25 cellular contexts compared by ENCODE assay signal in the genomic region with DNA sequence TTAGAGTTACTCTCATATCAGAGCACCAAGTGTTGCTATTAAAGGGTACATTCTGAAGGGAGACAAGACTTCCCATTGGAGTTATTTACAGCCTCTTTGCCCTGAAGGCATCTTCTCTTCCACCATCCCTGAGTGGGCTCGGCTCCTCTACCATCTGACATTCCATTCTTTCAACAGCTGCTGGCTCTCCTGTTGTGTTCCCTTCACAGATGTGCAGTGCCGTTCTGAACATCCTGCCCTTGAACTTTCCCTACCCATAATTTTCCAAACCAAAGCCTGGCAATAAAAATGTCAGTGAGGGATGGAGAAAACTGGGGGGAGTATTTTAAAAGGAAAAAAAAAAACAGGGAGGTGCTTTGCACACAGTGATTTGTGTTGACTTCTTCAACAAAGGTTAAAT.
A peak's percentile ranks its signal among the peaks of the same experiment; 100 is the strongest.
DNase-seq lines count a peak whose midpoint lies in the region; ATAC-seq and TF ChIP-seq lines count a peak whose summit lies in the region.
"Had no signal": no experiment of that assay in that cellular context is flagged by ENCODE, and none has a peak within 500 bp of the region (broad histone marks: within the 10 kb centered on the region; RNA-seq: fewer than 3 reads in every experiment).

No MANE protein-coding gene starts in this region.

- intact Hi-C loops in esophagus muscularis mucosa (cut with DNase I), result no loop called here

- no peak for TF ChIP-seq EP300 in esophagus muscularis mucosa (IDR thresholded peaks at IDR 0.05)

- H3K9me3 ChIP-seq in esophagus muscularis mucosa, result no peaks in the 10 kb centered on the region
- H3K9me3 ChIP-seq: upper lobe of left lung had no signal

- no peak overlapping the region for H3K4me3 ChIP-seq in esophagus muscularis mucosa
- H3K4me3 ChIP-seq: PC-9, skin epidermis, upper lobe of left lung had no signal

- H3K27me3 Mint-ChIP-seq in HFFc6 (ENCODE audit: insufficient read depth) (no peaks in the 10 kb centered on the region), nephron (ENCODE audit: low read depth) (peaks cover 3% of the 10 kb centered on the region)
- H3K27me3 Mint-ChIP-seq: activated CD4-positive, alpha-beta T cell treated with anti-CD3 and anti-CD28 coated beads, Interleukin-2, amount 10 ng/mL, durations not matched to agents 24 days and 14 days had no signal

- H3K27ac Mint-ChIP-seq in HFFc6 (peak overlapping the region; percentile 36), nephron (peak overlapping the region; percentile 69 to 88 (median 84))
- no peak overlapping the region for H3K27ac Mint-ChIP-seq in stimulated activated effector memory CD8-positive, alpha-beta T cell treated with anti-CD3 and anti-CD28 coated beads, Interleukin-12 subunit alpha, Interleukin-12 subunit beta, amount 100 ng/mL, for 72 hours
- H3K27ac Mint-ChIP-seq: activated CD4-positive, alpha-beta T cell treated with anti-CD3 and anti-CD28 coated beads, Interleukin-2, amount 10 ng/mL, durations not matched to agents 24 days and 14 days had no signal

- WGBS in esophagus muscularis mucosa, result 68% methylated on average over 2 of the region's 2 CpGs

- no peak for TF ChIP-seq CTCF in HFFc6 (IDR thresholded peaks at IDR 0.05)
- TF ChIP-seq CTCF in esophagus muscularis mucosa (IDR thresholded peaks at IDR 0.05), result no peak
- TF ChIP-seq CTCF in nephron (IDR thresholded peaks at IDR 0.05; ENCODE audit: unreplicated experiment in 3 of 3), result no peak

- no peak for ATAC-seq in stimulated activated effector memory CD8-positive, alpha-beta T cell treated with anti-CD3 and anti-CD28 coated beads, Interleukin-12 subunit alpha, Interleukin-12 subunit beta, amount 100 ng/mL, for 72 hours
- ATAC-seq in HG02840 (IDR thresholded peaks at IDR 0.05; ENCODE audit: low FRiP score, unreplicated experiment), result no peak

- H3K36me3 ChIP-seq in esophagus muscularis mucosa, result no peaks in the 10 kb centered on the region
- H3K36me3 ChIP-seq: upper lobe of left lung, WERI-Rb-1 had no signal

- no peak for TF ChIP-seq POLR2A in esophagus muscularis mucosa (IDR thresholded peaks at IDR 0.05; ENCODE audit: low read depth)

- no peaks in the 10 kb centered on the region for H3K27me3 ChIP-seq in esophagus muscularis mucosa
- H3K27me3 ChIP-seq: upper lobe of left lung had no signal

- H3K4me1 Mint-ChIP-seq in HFFc6 (ENCODE audit: low read depth) (peaks cover 77% of the 10 kb centered on the region), nephron (peaks cover 86% of the 10 kb centered on the region)
- H3K4me1 Mint-ChIP-seq in stimulated activated effector memory CD8-positive, alpha-beta T cell treated with anti-CD3 and anti-CD28 coated beads, Interleukin-12 subunit alpha, Interleukin-12 subunit beta, amount 100 ng/mL, for 72 hours, result peaks cover 6% of the 10 kb centered on the region
- H3K4me1 Mint-ChIP-seq: activated CD4-positive, alpha-beta T cell treated with anti-CD3 and anti-CD28 coated beads, Interleukin-2, amount 10 ng/mL, durations not matched to agents 24 days and 14 days had no signal

- peak overlapping the region; percentile 76 to 83 (median 78) for H3K27ac ChIP-seq in esophagus muscularis mucosa (replicated peaks in 1 of 4)
- H3K27ac ChIP-seq: epithelial cell of prostate, PC-9, skin epidermis, upper lobe of left lung, WERI-Rb-1 had no signal

- H3K4me3 Mint-ChIP-seq in HFFc6, result no peak overlapping the region; the same call in 1 of the 2 replicates
- peak overlapping the region in 1 of 3 experiments; percentile 16 for H3K4me3 Mint-ChIP-seq in nephron
- no peak overlapping the region for H3K4me3 Mint-ChIP-seq in stimulated activated effector memory CD8-positive, alpha-beta T cell treated with anti-CD3 and anti-CD28 coated beads, Interleukin-12 subunit alpha, Interleukin-12 subunit beta, amount 100 ng/mL, for 72 hours
- H3K4me3 Mint-ChIP-seq: activated CD4-positive, alpha-beta T cell treated with anti-CD3 and anti-CD28 coated beads, Interleukin-2, amount 10 ng/mL, durations not matched to agents 24 days and 14 days had no signal

- H3K9me3 Mint-ChIP-seq in HFFc6 (no peaks in the 10 kb centered on the region), nephron (no peaks in the 10 kb centered on the region)
- no peaks in the 10 kb centered on the region for H3K9me3 Mint-ChIP-seq in stimulated activated effector memory CD8-positive, alpha-beta T cell treated with anti-CD3 and anti-CD28 coated beads, Interleukin-12 subunit alpha, Interleukin-12 subunit beta, amount 100 ng/mL, for 72 hours
- H3K9me3 Mint-ChIP-seq: activated CD4-positive, alpha-beta T cell treated with anti-CD3 and anti-CD28 coated beads, Interleukin-2, amount 10 ng/mL, durations not matched to agents 24 days and 14 days had no signal

- H3K4me1 ChIP-seq in esophagus muscularis mucosa, result peaks cover 11 to 100% (median 98%) of the 10 kb centered on the region in 4 donors

- peak; percentile 16 for DNase-seq in HFFc6
- DNase-seq in esophagus muscularis mucosa (ENCODE audit: extremely low spot score), result no peak
- peak; percentile 52 for DNase-seq in ureter (ENCODE audit: low spot score)
- DNase-seq in NCI-H774 (lab: John Stamatoyannopoulos, UW), result no peak
- no peak for DNase-seq in stimulated activated effector memory CD8-positive, alpha-beta T cell treated with anti-CD3 and anti-CD28 coated beads, Interleukin-12 subunit alpha, Interleukin-12 subunit beta, amount 100 ng/mL, for 72 hours (ENCODE audit: low spot score in 2 of 2)
- DNase-seq in stimulated activated CD4-positive, alpha-beta T cell treated with anti-CD3 and anti-CD28 coated beads, Interleukin-12 subunit alpha, Interleukin-12 subunit beta, amount 100 ng/mL, for 4 hours, result no peak
- DNase-seq: activated CD4-positive, alpha-beta T cell treated with anti-CD3 and anti-CD28 coated beads, Interleukin-2, amount 10 ng/mL, durations not matched to agents 24 days and 14 days; activated naive CD4-positive, alpha-beta T cell; activated T-cell treated with anti-CD3 and anti-CD28 coated beads, Interleukin-2, amount 50 U/mL, for 48 hours; GOT3; Kasumi-1; NCI-H1436 treated with DMSO at 0.1 percent for 48 hours; NCI-H2107; NCI-H510A; NK-92 treated with Interleukin-12 subunit alpha and Interleukin-12 subunit beta, amount 100 ng/mL, for 24 hours; PC-9; Right ventricle myocardium superior; stimulated activated CD4-positive, alpha-beta T cell treated with anti-CD3 and anti-CD28 coated beads, Interleukin-1b, Interleukin-23, amount 100 ng/mL, for 48 hours; T-helper 9 cell; upper lobe of left lung; WERI-Rb-1 had no signal

- H3K36me3 Mint-ChIP-seq in HFFc6 (ENCODE audit: low read depth) (peaks cover 8% of the 10 kb centered on the region), nephron (ENCODE audit: low read depth) (no peaks in the 10 kb centered on the region)
- no peaks in the 10 kb centered on the region for H3K36me3 Mint-ChIP-seq in stimulated activated effector memory CD8-positive, alpha-beta T cell treated with anti-CD3 and anti-CD28 coated beads, Interleukin-12 subunit alpha, Interleukin-12 subunit beta, amount 100 ng/mL, for 72 hours

Comparison
In these comparisons a context has a peak if more than half of its experiments do, and no peak if none do; other contexts are left out.
1. DNase-seq: peak in HFFc6 (single experiment) and ureter (single experiment); none in esophagus muscularis mucosa (single experiment), NCI-H774 (single experiment), stimulated activated effector memory CD8-positive, alpha-beta T cell treated with anti-CD3 and anti-CD28 coated beads, Interleukin-12 subunit alpha, Interleukin-12 subunit beta, amount 100 ng/mL, for 72 hours (0 of 2) and stimulated activated CD4-positive, alpha-beta T cell treated with anti-CD3 and anti-CD28 coated beads, Interleukin-12 subunit alpha, Interleukin-12 subunit beta, amount 100 ng/mL, for 4 hours (single experiment).